10 cellular contexts compared by ENCODE assay signal in the genomic region with DNA sequence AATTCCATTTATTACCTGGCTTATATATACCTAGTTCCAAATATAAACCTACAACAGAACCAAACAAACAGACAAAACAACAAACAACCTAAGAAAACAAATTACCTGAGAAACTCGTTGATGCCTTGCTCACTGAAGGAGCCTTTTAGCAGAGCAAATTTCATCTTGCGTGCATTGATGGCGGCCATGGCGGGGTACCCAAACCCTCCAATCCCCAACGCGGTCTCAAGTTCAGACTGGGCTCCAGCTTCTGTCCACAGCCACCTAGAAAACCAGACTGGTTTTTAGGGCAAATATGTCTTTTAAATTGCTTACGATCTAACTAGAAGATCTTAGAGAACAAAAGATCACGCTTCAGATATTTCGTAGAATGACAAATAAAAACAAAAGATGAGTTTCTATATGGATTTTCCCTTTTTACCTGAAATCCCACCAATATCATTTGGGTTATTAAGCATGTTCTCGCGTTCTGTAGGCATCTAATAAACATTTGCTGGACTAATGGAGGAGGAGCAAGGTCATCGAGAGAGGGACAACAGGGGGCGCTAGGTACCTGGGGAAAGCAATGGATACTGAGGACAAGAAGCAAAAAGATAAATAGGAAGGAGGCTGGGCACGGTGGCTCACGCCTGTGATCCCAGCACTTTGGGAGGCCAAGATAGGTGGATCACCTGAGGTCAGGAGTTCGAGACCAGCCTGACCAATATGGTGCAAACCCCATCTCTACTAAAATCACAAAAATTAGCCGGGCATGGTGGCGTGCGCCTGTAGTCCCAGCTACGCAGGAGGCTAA. TPM values are rescaled to one million over a fixed set of nuclear protein-coding genes. Genes with fewer than 3 reads are reported as not detected.
A peak's percentile ranks its signal among the peaks of the same experiment; 100 is the strongest.
DNase-seq lines count a peak whose midpoint lies in the region; ATAC-seq and TF ChIP-seq lines count a peak whose summit lies in the region.
"Had no signal": no experiment of that assay in that cellular context is flagged by ENCODE, and none has a peak within 500 bp of the region (broad histone marks: within the 10 kb centered on the region; RNA-seq: fewer than 3 reads in every experiment).

No MANE protein-coding gene starts in this region.

- H3F3A ChIP-seq in Loucy (ENCODE audit: low read depth): no peaks in the 10 kb centered on the region

- no peaks in the 10 kb centered on the region for H3K4me1 ChIP-seq in Loucy (ENCODE audit: insufficient read depth, low read length, poor library complexity, severe bottlenecking)

- no peak overlapping the region for H3K27ac ChIP-seq in caudate nucleus (ENCODE audit: low read depth, low read length)
- H3K27ac ChIP-seq: neutrophil had no signal

- no peaks in the 10 kb centered on the region for H3K27me3 Mint-ChIP-seq in activated T-helper 17 cell treated with anti-CD3 and anti-CD28 coated beads, Interleukin-2, amount 50 U/mL, for 72 hours
- H3K27me3 Mint-ChIP-seq in nephron progenitor cell (ENCODE audit: low read depth, poor library complexity): peaks cover 3% of the 10 kb centered on the region

- H3K4me1 Mint-ChIP-seq in activated T-helper 17 cell treated with anti-CD3 and anti-CD28 coated beads, Interleukin-2, amount 50 U/mL, for 72 hours: peaks cover 22% of the 10 kb centered on the region
- H3K4me1 Mint-ChIP-seq in nephron progenitor cell: no peaks in the 10 kb centered on the region

- no peaks in the 10 kb centered on the region for H3K27me3 ChIP-seq in Loucy (ENCODE audit: insufficient read depth, low read length, poor library complexity, severe bottlenecking)
- H3K27me3 ChIP-seq: neutrophil had no signal

- H3K27ac Mint-ChIP-seq in activated T-helper 17 cell treated with anti-CD3 and anti-CD28 coated beads, Interleukin-2, amount 50 U/mL, for 72 hours: peak overlapping the region; percentile 8
- H3K27ac Mint-ChIP-seq in nephron progenitor cell: no peak overlapping the region

- no peaks in the 10 kb centered on the region for H3K9me3 ChIP-seq in Loucy (ENCODE audit: insufficient read depth, low read depth, low read length)
- H3K9me3 ChIP-seq: neutrophil had no signal

- no peak overlapping the region for H2AFZ ChIP-seq in Loucy (ENCODE audit: low read length)

- H3K4me3 Mint-ChIP-seq in activated T-helper 17 cell treated with anti-CD3 and anti-CD28 coated beads, Interleukin-2, amount 50 U/mL, for 72 hours: no peak overlapping the region
- no peak overlapping the region for H3K4me3 Mint-ChIP-seq in nephron progenitor cell

- H3K9ac ChIP-seq in Loucy (ENCODE audit: low read depth, low read length, poor library complexity, severe bottlenecking): no peak overlapping the region

- no peaks in the 10 kb centered on the region for H3K79me2 ChIP-seq in Loucy (ENCODE audit: insufficient read depth, low read length)

- H3K36me3 ChIP-seq in Loucy (ENCODE audit: insufficient read depth, low read length): peaks cover 95% of the 10 kb centered on the region

- TF ChIP-seq CTCF in Loucy (conservative IDR thresholded peaks at IDR 0.05; ENCODE audit: low read length) (peak; percentile 63), nephron progenitor cell (IDR thresholded peaks at IDR 0.05) (no peak)

- H3K9me3 Mint-ChIP-seq in activated T-helper 17 cell treated with anti-CD3 and anti-CD28 coated beads, Interleukin-2, amount 50 U/mL, for 72 hours: no peaks in the 10 kb centered on the region
- H3K9me3 Mint-ChIP-seq in nephron progenitor cell: no peaks in the 10 kb centered on the region

- H3K36me3 Mint-ChIP-seq in activated T-helper 17 cell treated with anti-CD3 and anti-CD28 coated beads, Interleukin-2, amount 50 U/mL, for 72 hours (ENCODE audit: low read depth): peaks cover 100% of the 10 kb centered on the region
- H3K36me3 Mint-ChIP-seq in nephron progenitor cell (ENCODE audit: low read depth): peaks cover 89% of the 10 kb centered on the region

- no peaks in the 10 kb centered on the region for H3K9me2 ChIP-seq in Loucy (replicated peaks; ENCODE audit: low read depth, low read length)

- no peak overlapping the region for H3K4me3 ChIP-seq in Loucy (ENCODE audit: low read length, poor library complexity, severe bottlenecking)

- DNase-seq in DMS 273 (lab: John Stamatoyannopoulos, UW; ENCODE audit: unreplicated experiment): peak; percentile 67
- DNase-seq in DMS 273 treated with DMSO at 0.1 percent for 48 hours (lab: John Stamatoyannopoulos, UW): no peak
- peak; percentile 34 for DNase-seq in nephron progenitor cell
- DNase-seq in AG20443 (ENCODE audit: low spot score): no peak
- DNase-seq in caudate nucleus (lab: John Stamatoyannopoulos, UW): no peak
- DNase-seq: NCI-H1048 had no signal

- H3K4me2 ChIP-seq in Loucy (ENCODE audit: low read depth, low read length, poor library complexity, severe bottlenecking): no peak overlapping the region

- H4K20me1 ChIP-seq in Loucy (ENCODE audit: insufficient read depth, low read length, poor library complexity, severe bottlenecking): peaks cover 8% of the 10 kb centered on the region

- no peak for ATAC-seq in activated T-helper 17 cell treated with anti-CD3 and anti-CD28 coated beads, Interleukin-2, amount 50 U/mL, for 72 hours (replicated peaks)
- no peak for ATAC-seq in HG03196 (IDR thresholded peaks at IDR 0.05; ENCODE audit: unreplicated experiment)

RNA-seq across cellular contexts. Expression of gene PDIA6, which starts 25.2 kb away (rescaled TPM):
- 100 to 1,000 TPM; 129 to 206 TPM for total RNA-seq in activated T-helper 17 cell treated with anti-CD3 and anti-CD28 coated beads, Interleukin-2, amount 50 U/mL, for 72 hours

Comparison
In these comparisons a context has a peak if more than half of its experiments do, and no peak if none do; other contexts are left out.
1. DNase-seq: peak in DMS 273 (single experiment) and nephron progenitor cell (single experiment); none in DMS 273 treated with DMSO at 0.1 percent for 48 hours (single experiment), AG20443 (single experiment) and caudate nucleus (0 of 61).